Comparison of ENCODE assay signal across 18 cellular contexts in the genomic region with DNA sequence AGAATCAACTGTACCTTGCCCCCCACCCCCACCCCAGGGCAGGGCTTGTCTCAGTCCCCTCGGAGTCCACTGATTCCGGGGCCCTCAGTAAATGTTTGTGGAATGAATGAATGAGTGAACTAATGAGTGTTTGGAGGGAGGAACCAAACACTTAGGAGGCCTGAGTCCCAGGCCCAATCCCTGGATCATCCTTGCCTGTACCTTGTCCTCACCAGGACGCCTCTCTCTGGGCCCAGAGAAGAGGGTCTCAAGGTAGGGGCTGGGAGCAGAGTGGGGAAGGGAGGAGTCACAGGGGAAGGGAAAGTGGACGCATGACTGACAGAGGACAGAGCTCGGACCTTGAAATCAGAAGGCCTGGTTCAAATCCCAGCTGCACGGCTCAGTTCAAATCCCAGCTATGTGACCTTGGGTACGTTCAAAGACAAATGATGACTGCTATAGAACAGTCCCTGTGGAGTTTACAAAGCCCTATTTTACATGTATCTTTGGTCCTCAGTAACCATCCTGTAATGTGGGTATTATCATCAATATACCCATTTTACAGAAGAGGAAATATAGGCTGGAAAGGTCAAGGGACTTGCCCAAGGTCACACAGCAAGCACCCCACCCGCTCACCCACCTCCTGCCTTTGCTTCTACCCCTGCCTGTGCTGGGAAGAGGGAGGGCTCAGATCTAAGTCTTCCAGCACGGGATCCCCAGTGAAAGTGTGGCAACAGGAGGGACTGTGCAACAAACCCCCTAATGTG. TPM values are rescaled to one million over a fixed set of nuclear protein-coding genes. Genes with fewer than 3 reads are reported as not detected.
A peak's percentile ranks its signal among the peaks of the same experiment; 100 is the strongest.
DNase-seq lines count a peak whose midpoint lies in the region; ATAC-seq and TF ChIP-seq lines count a peak whose summit lies in the region.
"Had no signal": no experiment of that assay in that cellular context is flagged by ENCODE, and none has a peak within 500 bp of the region (broad histone marks: within the 10 kb centered on the region; RNA-seq: fewer than 3 reads in every experiment).

No MANE protein-coding gene starts in this region.

- no peak overlapping the region for H3K4me3 Mint-ChIP-seq in activated CD8-positive, alpha-beta memory T cell treated with anti-CD3 and anti-CD28 coated beads, Interleukin-2, amount 10 ng/mL, durations not matched to agents 7 days and 5 days
- no peak overlapping the region for H3K4me3 Mint-ChIP-seq in effector memory CD8-positive, alpha-beta T cell
- H3K4me3 Mint-ChIP-seq in stimulated activated naive B cell treated with anti-CD40 and anti-IgM and Interleukin-4, amounts not matched to agents 10 μg/mL and 1 μg/mL and 100 μg/mL, for 72 hours: no peak overlapping the region

- no peaks in the 10 kb centered on the region for H3K27me3 Mint-ChIP-seq in activated CD8-positive, alpha-beta memory T cell treated with anti-CD3 and anti-CD28 coated beads, Interleukin-2, amount 10 ng/mL, durations not matched to agents 7 days and 5 days
- H3K27me3 Mint-ChIP-seq in effector memory CD8-positive, alpha-beta T cell: no peaks in the 10 kb centered on the region
- H3K27me3 Mint-ChIP-seq in stimulated activated naive B cell treated with anti-CD40 and anti-IgM and Interleukin-4, amounts not matched to agents 10 μg/mL and 1 μg/mL and 100 μg/mL, for 72 hours: peaks cover 0 to 5% of the 10 kb centered on the region in 2 donors
- H3K27me3 Mint-ChIP-seq: CD8-positive, alpha-beta memory T cell had no signal

- no peak for DNase-seq in activated CD8-positive, alpha-beta memory T cell treated with anti-CD3 and anti-CD28 coated beads, Interleukin-2, amount 10 ng/mL, durations not matched to agents 7 days and 5 days
- no peak for DNase-seq in activated CD8-positive, alpha-beta memory T cell treated with anti-CD3 and anti-CD28 coated beads for 24 hours
- DNase-seq in effector memory CD8-positive, alpha-beta T cell: no peak
- no peak for DNase-seq in stimulated activated naive B cell treated with anti-CD40 and anti-IgM and Interleukin-4, amounts not matched to agents 10 μg/mL and 1 μg/mL and 100 μg/mL, for 72 hours
- no peak for DNase-seq in COR-L47 (lab: John Stamatoyannopoulos, UW)
- DNase-seq in uterus: no peak
- DNase-seq: DMS 273 treated with DMSO at 0.1 percent for 48 hours, GDM1, KG1, NCI-H1417 treated with DMSO at 0.1 percent for 48 hours, NCI-H1930, NCI-H2171, NCI-H446, NCI-H69, SHP77 treated with DMSO at 0.1 percent for 48 hours had no signal

- ATAC-seq in activated CD8-positive, alpha-beta memory T cell treated with anti-CD3 and anti-CD28 coated beads, Interleukin-2, amount 10 ng/mL, durations not matched to agents 7 days and 5 days: no peak
- ATAC-seq in effector memory CD8-positive, alpha-beta T cell (replicated peaks): no peak
- no peak for ATAC-seq in stimulated activated naive B cell treated with anti-CD40 and anti-IgM and Interleukin-4, amounts not matched to agents 10 μg/mL and 1 μg/mL and 100 μg/mL, for 72 hours (replicated peaks)

- TF ChIP-seq CTCF in uterus (IDR thresholded peaks at IDR 0.05): no peak

- no peaks in the 10 kb centered on the region for H3K27me3 ChIP-seq in uterus

- TF ChIP-seq POLR2A in uterus (IDR thresholded peaks at IDR 0.05): no peak

- peak overlapping the region; percentile 23 for H3K27ac Mint-ChIP-seq in activated CD8-positive, alpha-beta memory T cell treated with anti-CD3 and anti-CD28 coated beads, Interleukin-2, amount 10 ng/mL, durations not matched to agents 7 days and 5 days
- peak overlapping the region; percentile 70 to 85 for H3K27ac Mint-ChIP-seq in effector memory CD8-positive, alpha-beta T cell
- H3K27ac Mint-ChIP-seq in stimulated activated naive B cell treated with anti-CD40 and anti-IgM and Interleukin-4, amounts not matched to agents 10 μg/mL and 1 μg/mL and 100 μg/mL, for 72 hours: peak overlapping the region; percentile 20

- no peaks in the 10 kb centered on the region for H3K9me3 ChIP-seq in uterus

- peaks cover 0 to 8% of the 10 kb centered on the region in 2 donors for H3K4me1 ChIP-seq in uterus

- H3K4me1 Mint-ChIP-seq in activated CD8-positive, alpha-beta memory T cell treated with anti-CD3 and anti-CD28 coated beads, Interleukin-2, amount 10 ng/mL, durations not matched to agents 7 days and 5 days: peaks cover 39% of the 10 kb centered on the region
- peaks cover 27 to 34% of the 10 kb centered on the region in 2 donors for H3K4me1 Mint-ChIP-seq in effector memory CD8-positive, alpha-beta T cell (ENCODE audit: low read depth in 2 of 2)
- H3K4me1 Mint-ChIP-seq in stimulated activated naive B cell treated with anti-CD40 and anti-IgM and Interleukin-4, amounts not matched to agents 10 μg/mL and 1 μg/mL and 100 μg/mL, for 72 hours: peaks cover 10 to 38% of the 10 kb centered on the region in 2 donors

- H3K27ac ChIP-seq in uterus: no peak overlapping the region
- H3K27ac ChIP-seq: 22Rv1 had no signal

- CTCF ChIA-PET in activated CD8-positive, alpha-beta memory T cell treated with anti-CD3 and anti-CD28 coated beads, Interleukin-2, amount 10 ng/mL, durations not matched to agents 7 days and 5 days (lab: Charles Lee): no interaction called here

- no peak overlapping the region for H3K4me3 ChIP-seq in uterus

- H3K36me3 Mint-ChIP-seq in activated CD8-positive, alpha-beta memory T cell treated with anti-CD3 and anti-CD28 coated beads, Interleukin-2, amount 10 ng/mL, durations not matched to agents 7 days and 5 days: no peaks in the 10 kb centered on the region
- peaks cover 8% of the 10 kb centered on the region for H3K36me3 Mint-ChIP-seq in effector memory CD8-positive, alpha-beta T cell (ENCODE audit: insufficient read depth)
- no peaks in the 10 kb centered on the region for H3K36me3 Mint-ChIP-seq in stimulated activated naive B cell treated with anti-CD40 and anti-IgM and Interleukin-4, amounts not matched to agents 10 μg/mL and 1 μg/mL and 100 μg/mL, for 72 hours
- H3K36me3 Mint-ChIP-seq: CD8-positive, alpha-beta memory T cell had no signal

- no peaks in the 10 kb centered on the region for H3K9me3 Mint-ChIP-seq in activated CD8-positive, alpha-beta memory T cell treated with anti-CD3 and anti-CD28 coated beads, Interleukin-2, amount 10 ng/mL, durations not matched to agents 7 days and 5 days (ENCODE audit: low read depth)
- H3K9me3 Mint-ChIP-seq in effector memory CD8-positive, alpha-beta T cell: no peaks in the 10 kb centered on the region
- H3K9me3 Mint-ChIP-seq in stimulated activated naive B cell treated with anti-CD40 and anti-IgM and Interleukin-4, amounts not matched to agents 10 μg/mL and 1 μg/mL and 100 μg/mL, for 72 hours: no peaks in the 10 kb centered on the region
- H3K9me3 Mint-ChIP-seq: CD8-positive, alpha-beta memory T cell had no signal

- intact Hi-C loops in uterus (cut with DNase I; ENCODE audit: low total_unique reads): no loop called here

- no peaks in the 10 kb centered on the region for H3K36me3 ChIP-seq in uterus

RNA-seq across cellular contexts. Expression of a gene that starts 18.3 kb away (rescaled TPM):
- not detected for total RNA-seq in activated CD8-positive, alpha-beta memory T cell treated with anti-CD3 and anti-CD28 coated beads, Interleukin-2, amount 10 ng/mL, durations not matched to agents 7 days and 5 days
- 1 to 10 TPM in 1 of 4 donors, not detected in 3; 8.4 TPM for total RNA-seq in uterus
- total RNA-seq: CD8-positive, alpha-beta memory T cell; H4 had no signal

RNA-seq across cellular contexts. Expression of a gene that starts 30.2 kb away (rescaled TPM):
- total RNA-seq in activated CD8-positive, alpha-beta memory T cell treated with anti-CD3 and anti-CD28 coated beads, Interleukin-2, amount 10 ng/mL, durations not matched to agents 7 days and 5 days: 100 to 1,000 TPM; 128 to 158 TPM
- 100 to 1,000 TPM in 1 of 4 donors, 10 to 100 TPM in 3; 17.4 to 124 (median 72.9) TPM for total RNA-seq in uterus

RNA-seq across cellular contexts. Expression of a gene that starts 50.0 kb away (rescaled TPM):
- total RNA-seq in activated CD8-positive, alpha-beta memory T cell treated with anti-CD3 and anti-CD28 coated beads, Interleukin-2, amount 10 ng/mL, durations not matched to agents 7 days and 5 days: 100 to 1,000 TPM; 106 to 122 TPM
- 10 to 100 TPM in 3 of 4 donors, 1 to 10 TPM in 1; 4.6 to 98.4 (median 36.2) TPM for total RNA-seq in uterus

RNA-seq across cellular contexts. Expression of a gene that starts 58.7 kb away (rescaled TPM):
- total RNA-seq in activated CD8-positive, alpha-beta memory T cell treated with anti-CD3 and anti-CD28 coated beads, Interleukin-2, amount 10 ng/mL, durations not matched to agents 7 days and 5 days: under 1 TPM in 1 of 2 experiments, not detected in 1; 0.18 TPM
- total RNA-seq in uterus: under 1 TPM in 1 of 4 donors, not detected in 3; 0.69 TPM
- total RNA-seq: CD8-positive, alpha-beta memory T cell; H4 had no signal

Comparison
In these comparisons a context has a peak if more than half of its experiments do, and no peak if none do; other contexts are left out.
1. H3K27ac Mint-ChIP-seq: peak in every context shown above with its lines; median percentile 78 in effector memory CD8-positive, alpha-beta T cell; 23 in activated CD8-positive, alpha-beta memory T cell treated with anti-CD3 and anti-CD28 coated beads, Interleukin-2, amount 10 ng/mL, durations not matched to agents 7 days and 5 days; 20 in stimulated activated naive B cell treated with anti-CD40 and anti-IgM and Interleukin-4, amounts not matched to agents 10 μg/mL and 1 μg/mL and 100 μg/mL, for 72 hours.